ENCODE assay signal across 9 cellular contexts in genomic region chr10:92544296-92544695, GRCh38. TPM values are rescaled to one million over a fixed set of nuclear protein-coding genes. Genes with fewer than 3 reads are reported as not detected.
DNase-seq lines count a peak whose midpoint lies in the region; ATAC-seq and TF ChIP-seq lines count a peak whose summit lies in the region.
"Had no signal": no experiment of that assay in that cellular context is flagged by ENCODE, and none has a peak within 500 bp of the region (broad histone marks: within the 10 kb centered on the region; RNA-seq: fewer than 3 reads in every experiment).

No MANE protein-coding gene starts in this region.

- 0% methylated on average over 1 of the region's 3 CpGs for WGBS in mammary epithelial cell (ENCODE audit: low coverage, missing lambda C conversion rate)
- 68% methylated on average over 3 of the region's 3 CpGs for WGBS in esophagus muscularis mucosa

- H2AFZ ChIP-seq in mammary epithelial cell (ENCODE audit: low read depth, low read length), result no peak overlapping the region

- H3K4me1 Mint-ChIP-seq in activated naive CD8-positive, alpha-beta T cell treated with anti-CD3 and anti-CD28 coated beads, Interleukin-2, amount 10 ng/mL, durations not matched to agents 7 days and 5 days, result peaks cover 14% of the 10 kb centered on the region
- H3K4me1 Mint-ChIP-seq in activated naive CD8-positive, alpha-beta T cell treated with anti-CD3 and anti-CD28 coated beads for 36 hours, result peaks cover 33% of the 10 kb centered on the region
- peaks cover 23% of the 10 kb centered on the region for H3K4me1 Mint-ChIP-seq in stimulated activated effector memory CD8-positive, alpha-beta T cell treated with anti-CD3 and anti-CD28 coated beads, Interleukin-12 subunit alpha, Interleukin-12 subunit beta, amount 100 ng/mL, for 72 hours

- no peak for TF ChIP-seq POLR2A in esophagus muscularis mucosa (IDR thresholded peaks at IDR 0.05; ENCODE audit: low read depth)

- no peak for TF ChIP-seq EP300 in esophagus muscularis mucosa (IDR thresholded peaks at IDR 0.05)

- no peaks in the 10 kb centered on the region for H3K27me3 ChIP-seq in mammary epithelial cell (ENCODE audit: insufficient read depth, low read length)
- no peaks in the 10 kb centered on the region for H3K27me3 ChIP-seq in esophagus muscularis mucosa

- POLR2A ChIA-PET in activated naive CD8-positive, alpha-beta T cell treated with anti-CD3 and anti-CD28 coated beads, Interleukin-2, amount 10 ng/mL, durations not matched to agents 7 days and 5 days (lab: Charles Lee), result interaction anchor here (0.9 kb wide), 1 partner anchor 30 kb away, joined by 3 read pairs; the partner anchor contains the start of gene IDE

- DNase-seq in activated naive CD8-positive, alpha-beta T cell treated with anti-CD3 and anti-CD28 coated beads, Interleukin-2, amount 10 ng/mL, durations not matched to agents 7 days and 5 days, result no peak
- DNase-seq in activated naive CD8-positive, alpha-beta T cell treated with anti-CD3 and anti-CD28 coated beads for 36 hours, result no peak
- DNase-seq in NCI-H524 (lab: John Stamatoyannopoulos, UW), result peak; percentile 12 to 65
- DNase-seq in mammary epithelial cell, result peak; percentile 75
- DNase-seq in stimulated activated effector memory CD8-positive, alpha-beta T cell treated with anti-CD3 and anti-CD28 coated beads, Interleukin-12 subunit alpha, Interleukin-12 subunit beta, amount 100 ng/mL, for 72 hours (ENCODE audit: low spot score in 2 of 2), result no peak
- no peak for DNase-seq in esophagus muscularis mucosa (ENCODE audit: extremely low spot score)
- no peak for DNase-seq in left cardiac atrium
- DNase-seq: NCI-H446 treated with DMSO at 0.1 percent for 48 hours had no signal

- no peak for TF ChIP-seq CTCF in mammary epithelial cell (conservative IDR thresholded peaks at IDR 0.05 in 1 of 2, IDR thresholded peaks at IDR 0.05 in 1 of 2; ENCODE audit: extremely low read depth in 1 of 2, insufficient read depth in 1 of 2, low read depth in 1 of 2, low read length in 2 of 2)
- no peak for TF ChIP-seq CTCF in esophagus muscularis mucosa (IDR thresholded peaks at IDR 0.05)

- BruUV-seq in mammary epithelial cell (replicated peaks; lab: Mats Ljungman, UMichigan), result no TSS peak

- no peak overlapping the region for H3K27ac Mint-ChIP-seq in activated naive CD8-positive, alpha-beta T cell treated with anti-CD3 and anti-CD28 coated beads, Interleukin-2, amount 10 ng/mL, durations not matched to agents 7 days and 5 days
- no peak overlapping the region for H3K27ac Mint-ChIP-seq in activated naive CD8-positive, alpha-beta T cell treated with anti-CD3 and anti-CD28 coated beads for 36 hours
- H3K27ac Mint-ChIP-seq in stimulated activated effector memory CD8-positive, alpha-beta T cell treated with anti-CD3 and anti-CD28 coated beads, Interleukin-12 subunit alpha, Interleukin-12 subunit beta, amount 100 ng/mL, for 72 hours, result peak overlapping the region; percentile 38

- dilution Hi-C loops in mammary epithelial cell (cut with HindIII; ENCODE audit: low sequenced_read_pairs), result loop anchor here (10.0 kb wide), 1 partner anchor 79 kb away; no protein-coding TSS in a partner anchor

- no peak overlapping the region for H3K9ac ChIP-seq in mammary epithelial cell (ENCODE audit: insufficient read depth, low read length)

- no peaks in the 10 kb centered on the region for H3K9me3 Mint-ChIP-seq in activated naive CD8-positive, alpha-beta T cell treated with anti-CD3 and anti-CD28 coated beads, Interleukin-2, amount 10 ng/mL, durations not matched to agents 7 days and 5 days
- no peaks in the 10 kb centered on the region for H3K9me3 Mint-ChIP-seq in activated naive CD8-positive, alpha-beta T cell treated with anti-CD3 and anti-CD28 coated beads for 36 hours
- H3K9me3 Mint-ChIP-seq in stimulated activated effector memory CD8-positive, alpha-beta T cell treated with anti-CD3 and anti-CD28 coated beads, Interleukin-12 subunit alpha, Interleukin-12 subunit beta, amount 100 ng/mL, for 72 hours, result no peaks in the 10 kb centered on the region

- CTCF ChIA-PET in mammary epithelial cell (lab: Charles Lee; ENCODE audit: low non-redundant PET), result no interaction called here

- H3K9me3 ChIP-seq in mammary epithelial cell (replicated peaks; ENCODE audit: insufficient read depth, low read length) (no peaks in the 10 kb centered on the region), esophagus muscularis mucosa (no peaks in the 10 kb centered on the region)

- in situ Hi-C loops in mammary epithelial cell (cut with MboI; ENCODE audit: low sequenced_read_pairs in 2 of 2), result no loop called here

- peaks cover 67% of the 10 kb centered on the region for H3K79me2 ChIP-seq in mammary epithelial cell (ENCODE audit: insufficient read depth, low read length)

- H3K4me1 ChIP-seq in mammary epithelial cell (ENCODE audit: insufficient read depth, low read length), result peaks cover 11% of the 10 kb centered on the region
- H3K4me1 ChIP-seq in esophagus muscularis mucosa, result peaks cover 0 to 7% (median 3%) of the 10 kb centered on the region in 4 donors

- peak overlapping the region; percentile 41 for H3K4me3 Mint-ChIP-seq in activated naive CD8-positive, alpha-beta T cell treated with anti-CD3 and anti-CD28 coated beads, Interleukin-2, amount 10 ng/mL, durations not matched to agents 7 days and 5 days
- H3K4me3 Mint-ChIP-seq in activated naive CD8-positive, alpha-beta T cell treated with anti-CD3 and anti-CD28 coated beads for 36 hours, result no peak overlapping the region
- H3K4me3 Mint-ChIP-seq in stimulated activated effector memory CD8-positive, alpha-beta T cell treated with anti-CD3 and anti-CD28 coated beads, Interleukin-12 subunit alpha, Interleukin-12 subunit beta, amount 100 ng/mL, for 72 hours, result no peak overlapping the region

- H3K4me2 ChIP-seq in mammary epithelial cell (ENCODE audit: insufficient read depth, low read depth, low read length), result peak overlapping the region; percentile 61

- no peaks in the 10 kb centered on the region for H3K36me3 ChIP-seq in mammary epithelial cell (ENCODE audit: insufficient read depth, low read length)
- H3K36me3 ChIP-seq in esophagus muscularis mucosa, result peaks cover 0 to 11% (median 3%) of the 10 kb centered on the region in 4 donors

- no peaks in the 10 kb centered on the region for H3K27me3 Mint-ChIP-seq in activated naive CD8-positive, alpha-beta T cell treated with anti-CD3 and anti-CD28 coated beads, Interleukin-2, amount 10 ng/mL, durations not matched to agents 7 days and 5 days
- no peaks in the 10 kb centered on the region for H3K27me3 Mint-ChIP-seq in activated naive CD8-positive, alpha-beta T cell treated with anti-CD3 and anti-CD28 coated beads for 36 hours

- peak; percentile 50 for ATAC-seq in activated naive CD8-positive, alpha-beta T cell treated with anti-CD3 and anti-CD28 coated beads, Interleukin-2, amount 10 ng/mL, durations not matched to agents 7 days and 5 days (ENCODE audit: low read depth)
- ATAC-seq in stimulated activated effector memory CD8-positive, alpha-beta T cell treated with anti-CD3 and anti-CD28 coated beads, Interleukin-12 subunit alpha, Interleukin-12 subunit beta, amount 100 ng/mL, for 72 hours, result peak; percentile 63
- no peak for ATAC-seq in GM18909 (IDR thresholded peaks at IDR 0.05; ENCODE audit: poor library complexity, unreplicated experiment)
- ATAC-seq in left cardiac atrium, result no peak

- H3K27ac ChIP-seq in mammary epithelial cell (ENCODE audit: insufficient read depth, low read depth, low read length) (no peak overlapping the region), esophagus muscularis mucosa (replicated peaks in 1 of 4) (no peak overlapping the region)

- intact Hi-C loops in mammary epithelial cell (cut with micrococcal nuclease), result no loop called here
- intact Hi-C loops in esophagus muscularis mucosa (cut with DNase I), result no loop called here
- intact Hi-C loops in left cardiac atrium (cut with DNase I), result no loop called here

- H3K4me3 ChIP-seq in mammary epithelial cell (replicated peaks in 1 of 3; ENCODE audit: insufficient read depth in 1 of 3, low read depth in 2 of 3, low read length in 3 of 3) (no peak overlapping the region), esophagus muscularis mucosa (no peak overlapping the region)

- no peaks in the 10 kb centered on the region for H4K20me1 ChIP-seq in mammary epithelial cell (ENCODE audit: insufficient read depth, low read length)

- peaks cover 3% of the 10 kb centered on the region for H3K36me3 Mint-ChIP-seq in activated naive CD8-positive, alpha-beta T cell treated with anti-CD3 and anti-CD28 coated beads, Interleukin-2, amount 10 ng/mL, durations not matched to agents 7 days and 5 days
- peaks cover 10% of the 10 kb centered on the region for H3K36me3 Mint-ChIP-seq in activated naive CD8-positive, alpha-beta T cell treated with anti-CD3 and anti-CD28 coated beads for 36 hours
- H3K36me3 Mint-ChIP-seq in stimulated activated effector memory CD8-positive, alpha-beta T cell treated with anti-CD3 and anti-CD28 coated beads, Interleukin-12 subunit alpha, Interleukin-12 subunit beta, amount 100 ng/mL, for 72 hours, result no peaks in the 10 kb centered on the region

RNA-seq across cellular contexts. Expression of gene IDE, which starts 29.6 kb away (rescaled TPM):
- total RNA-seq in activated naive CD8-positive, alpha-beta T cell treated with anti-CD3 and anti-CD28 coated beads, Interleukin-2, amount 10 ng/mL, durations not matched to agents 7 days and 5 days, result 10 to 100 TPM; 17.9 to 18.2 TPM
- total RNA-seq in activated naive CD8-positive, alpha-beta T cell treated with anti-CD3 and anti-CD28 coated beads for 36 hours, result 10 to 100 TPM; 37.6 to 41.7 TPM
- 10 to 100 TPM; 27.8 to 37.8 TPM for total RNA-seq in mammary epithelial cell
- polyA plus RNA-seq in mammary epithelial cell, result 13.1 TPM
- polyA minus RNA-seq in mammary epithelial cell, result 78.4 TPM
- 10 to 100 TPM; 27.0 to 33.1 (median 30.7) TPM for total RNA-seq in esophagus muscularis mucosa
- total RNA-seq in left cardiac atrium, result 10 to 100 TPM; 42.4 to 46.1 TPM

RNA-seq across cellular contexts. Expression of gene KIF11, which starts 48.6 kb away (rescaled TPM):
- total RNA-seq in activated naive CD8-positive, alpha-beta T cell treated with anti-CD3 and anti-CD28 coated beads, Interleukin-2, amount 10 ng/mL, durations not matched to agents 7 days and 5 days, result 10 to 100 TPM; 53.7 to 55.2 TPM
- total RNA-seq in activated naive CD8-positive, alpha-beta T cell treated with anti-CD3 and anti-CD28 coated beads for 36 hours, result 10 to 100 TPM; 55.0 to 55.6 TPM
- total RNA-seq in mammary epithelial cell (10 to 100 TPM in 1 of 2 donors, 1 to 10 TPM in 1; 2.7 to 22.4 TPM), esophagus muscularis mucosa (under 1 TPM; 0.33 to 0.80 (median 0.40) TPM), left cardiac atrium (1 to 10 TPM in 1 of 2 donors, under 1 TPM in 1; 0.39 to 1.6 TPM)
- 9.4 TPM for polyA plus RNA-seq in mammary epithelial cell
- 8.4 TPM for polyA minus RNA-seq in mammary epithelial cell

Comparison
In these comparisons a context has a peak if more than half of its experiments do, and no peak if none do; other contexts are left out.
1. ATAC-seq: peak in activated naive CD8-positive, alpha-beta T cell treated with anti-CD3 and anti-CD28 coated beads, Interleukin-2, amount 10 ng/mL, durations not matched to agents 7 days and 5 days (single experiment) and stimulated activated effector memory CD8-positive, alpha-beta T cell treated with anti-CD3 and anti-CD28 coated beads, Interleukin-12 subunit alpha, Interleukin-12 subunit beta, amount 100 ng/mL, for 72 hours (single experiment); none in GM18909 (single experiment) and left cardiac atrium (0 of 2).
2. DNase-seq: peak in NCI-H524 (2 of 2) and mammary epithelial cell (single experiment); none in activated naive CD8-positive, alpha-beta T cell treated with anti-CD3 and anti-CD28 coated beads, Interleukin-2, amount 10 ng/mL, durations not matched to agents 7 days and 5 days (single experiment), activated naive CD8-positive, alpha-beta T cell treated with anti-CD3 and anti-CD28 coated beads for 36 hours (single experiment), stimulated activated effector memory CD8-positive, alpha-beta T cell treated with anti-CD3 and anti-CD28 coated beads, Interleukin-12 subunit alpha, Interleukin-12 subunit beta, amount 100 ng/mL, for 72 hours (0 of 2), esophagus muscularis mucosa (single experiment) and left cardiac atrium (single experiment).